1 cellular context compared by ENCODE assay signal in genomic region chr15:67116742-67117141, GRCh38.
TF ChIP-seq lines count a peak whose summit lies in the region.

No MANE protein-coding gene starts in this region.

TF ChIP-seq in A549, 52 proteins besides CTCF, POLR2A, EP300 and RAD21 (continued from another document):
- TF ChIP-seq REST (IDR thresholded peaks at IDR 0.05) (no peak), ELK1 (IDR thresholded peaks at IDR 0.05; ENCODE audit: low read depth, low read length) (no peak), HES2 (IDR thresholded peaks at IDR 0.05) (no peak), EHMT2 (IDR thresholded peaks at IDR 0.05; ENCODE audit: low read depth) (no peak), TP53 (CRISPR knock-in tag; IDR thresholded peaks at IDR 0.05) (no peak), ATOH8 (CRISPR knock-in tag; IDR thresholded peaks at IDR 0.05; ENCODE audit: low read depth) (peak; percentile 75), ZFP36 (IDR thresholded peaks at IDR 0.05; ENCODE audit: borderline replicate concordance, partially characterized antibody) (peak; percentile 87), JUN (IDR thresholded peaks at IDR 0.05) (peak; percentile 48 to 56; a peak in 1 of 5 replicates), CBX2 (IDR thresholded peaks at IDR 0.05; ENCODE audit: borderline replicate concordance, low read depth) (no peak), MAZ (IDR thresholded peaks at IDR 0.05; ENCODE audit: borderline replicate concordance, low read depth, low read length) (no peak), SREBF2 (IDR thresholded peaks at IDR 0.05) (no peak), NFE2L2 (conservative IDR thresholded peaks at IDR 0.05; ENCODE audit: low read length) (0 out of 2 replicates have a peak, but pooled peaks have one; percentile 29), FOSL2 (IDR thresholded peaks at IDR 0.05) (no peak), FOSL2 (CRISPR knock-in tag; IDR thresholded peaks at IDR 0.05) (peak; percentile 88), MAFK (IDR thresholded peaks at IDR 0.05; ENCODE audit: partially characterized antibody) (peak; percentile 20), CHD4 (IDR thresholded peaks at IDR 0.05; ENCODE audit: borderline replicate concordance) (no peak), EHF (CRISPR knock-in tag; IDR thresholded peaks at IDR 0.05) (peak; percentile 45; the same call in 1 of the 2 replicates), SMC3 (IDR thresholded peaks at IDR 0.05) (no peak), CHD2 (IDR thresholded peaks at IDR 0.05; ENCODE audit: low read length, partially characterized antibody) (no peak), CEBPB (IDR thresholded peaks at IDR 0.05) (peak; percentile 24 to 84; a peak in 2 of 4 replicates), PHF8 (IDR thresholded peaks at IDR 0.05; ENCODE audit: borderline replicate concordance, low read depth) (no peak), NR3C1 (IDR thresholded peaks at IDR 0.05) (no peak), BHLHE40 (IDR thresholded peaks at IDR 0.05; ENCODE audit: low read depth, low read length) (no peak), FOXS1 (CRISPR knock-in tag; IDR thresholded peaks at IDR 0.05) (peak; percentile 85), HEYL (CRISPR knock-in tag; IDR thresholded peaks at IDR 0.05) (peak; percentile 23; the same call in 1 of the 2 replicates), NPAS2 (CRISPR knock-in tag; IDR thresholded peaks at IDR 0.05; ENCODE audit: borderline replicate concordance) (no peak), HOXB5 (CRISPR knock-in tag; IDR thresholded peaks at IDR 0.05) (peak; percentile 52; the same call in 1 of the 2 replicates), E2F6 (IDR thresholded peaks at IDR 0.05; ENCODE audit: borderline replicate concordance, low read depth) (no peak), HDAC2 (IDR thresholded peaks at IDR 0.05) (no peak), BCL3 (IDR thresholded peaks at IDR 0.05) (no peak), HOXB13 (CRISPR knock-in tag; IDR thresholded peaks at IDR 0.05; ENCODE audit: low read depth) (peak; percentile 75; the same call in 1 of the 2 replicates), GATA3 (IDR thresholded peaks at IDR 0.05; ENCODE audit: borderline replicate concordance) (peak; percentile 88), ZC3H11A (IDR thresholded peaks at IDR 0.05) (no peak), MYC (IDR thresholded peaks at IDR 0.05; ENCODE audit: borderline replicate concordance, low read length) (no peak), POLR2AphosphoS2 (conservative IDR thresholded peaks at IDR 0.05; ENCODE audit: low read length) (no peak), MAX (IDR thresholded peaks at IDR 0.05) (peak; percentile 75), ZSCAN20 (CRISPR knock-in tag; IDR thresholded peaks at IDR 0.05) (peak; percentile 65; the same call in 1 of the 2 replicates), RARB (CRISPR knock-in tag; IDR thresholded peaks at IDR 0.05) (0 out of 2 replicates have a peak, but pooled peaks have one; percentile 72), KDM5A (IDR thresholded peaks at IDR 0.05) (no peak), JUNB (IDR thresholded peaks at IDR 0.05) (0 out of 2 replicates have a peak, but pooled peaks have one; percentile 54), RCOR1 (IDR thresholded peaks at IDR 0.05; ENCODE audit: low read depth, low read length) (no peak), CBX8 (IDR thresholded peaks at IDR 0.05) (no peak), HOXA7 (CRISPR knock-in tag; IDR thresholded peaks at IDR 0.05) (peak; percentile 85), PBX3 (IDR thresholded peaks at IDR 0.05) (peak; percentile 52; the same call in 1 of the 2 replicates)
